Comparison of ENCODE assay signal across 20 cellular contexts in genomic region chr1:28745653-28746173, GRCh38. TPM values are rescaled to one million over a fixed set of nuclear protein-coding genes. Genes with fewer than 3 reads are reported as not detected.
DNase-seq lines count a peak whose midpoint lies in the region; ATAC-seq and TF ChIP-seq lines count a peak whose summit lies in the region.
"Had no signal": no experiment of that assay in that cellular context is flagged by ENCODE, and none has a peak within 500 bp of the region (broad histone marks: within the 10 kb centered on the region; RNA-seq: fewer than 3 reads in every experiment).

No MANE protein-coding gene starts in this region.

- H3K9me3 Mint-ChIP-seq in activated naive CD4-positive, alpha-beta T cell treated with anti-CD3 and anti-CD28 coated beads, Interleukin-2, amount 50 U/mL, for 72 hours, result no peaks in the 10 kb centered on the region
- no peaks in the 10 kb centered on the region for H3K9me3 Mint-ChIP-seq in T-helper 2 cell treated with Interferon-gamma antibody and Interleukin-4, amounts not matched to agents 5 μg/mL and 100 μg/mL, for 36 hours
- H3K9me3 Mint-ChIP-seq: H9 had no signal

- 95% methylated on average over 5 of the region's 6 CpGs for WGBS in hepatocyte (ENCODE audit: low lambda C conversion rate, missing lambda C conversion rate)
- WGBS in psoas muscle, 3 donors, result 94 to 97% (median 96%) methylated on average over 6 of the region's 6 CpGs

- H3K9ac ChIP-seq in SU-DHL-6 (ENCODE audit: low read length), result no peak overlapping the region

- H3K9me2 ChIP-seq in SU-DHL-6 (replicated peaks; ENCODE audit: insufficient read depth, low read length), result no peaks in the 10 kb centered on the region
- H3K9me2 ChIP-seq in hepatocyte (replicated peaks; ENCODE audit: insufficient read depth), result no peaks in the 10 kb centered on the region

- no peak for ATAC-seq in activated naive CD4-positive, alpha-beta T cell treated with anti-CD3 and anti-CD28 coated beads, Interleukin-2, amount 50 U/mL, for 72 hours
- ATAC-seq in psoas muscle (no peak), HG02938 (IDR thresholded peaks at IDR 0.05; ENCODE audit: unreplicated experiment) (no peak), left lobe of liver (no peak)
- ATAC-seq: A549 had no signal

- peak overlapping the region; percentile 1 to 33 for H3K27ac Mint-ChIP-seq in activated naive CD4-positive, alpha-beta T cell treated with anti-CD3 and anti-CD28 coated beads, Interleukin-2, amount 50 U/mL, for 72 hours
- no peak overlapping the region for H3K27ac Mint-ChIP-seq in T-helper 2 cell treated with Interferon-gamma antibody and Interleukin-4, amounts not matched to agents 5 μg/mL and 100 μg/mL, for 36 hours

- H3K4me1 ChIP-seq in hepatocyte (ENCODE audit: insufficient read depth) (peaks cover 39% of the 10 kb centered on the region), psoas muscle (peaks cover 48% of the 10 kb centered on the region)

- H3K9me3 ChIP-seq in SU-DHL-6 (ENCODE audit: insufficient read depth, low read length) (no peaks in the 10 kb centered on the region), hepatocyte (ENCODE audit: low read depth) (no peaks in the 10 kb centered on the region), psoas muscle (no peaks in the 10 kb centered on the region)
- H3K9me3 ChIP-seq: A549, esophagus squamous epithelium, left ventricle myocardium inferior had no signal

- peaks cover 39% of the 10 kb centered on the region for H3K4me1 Mint-ChIP-seq in T-helper 2 cell treated with Interferon-gamma antibody and Interleukin-4, amounts not matched to agents 5 μg/mL and 100 μg/mL, for 36 hours (ENCODE audit: low read depth)

- H2AFZ ChIP-seq in SU-DHL-6 (ENCODE audit: low read depth, low read length, severe bottlenecking) (no peak overlapping the region), hepatocyte (no peak overlapping the region)

- DNase-seq in activated naive CD4-positive, alpha-beta T cell treated with anti-CD3 and anti-CD28 coated beads, Interleukin-2, amount 50 U/mL, for 72 hours (ENCODE audit: low spot score in 2 of 2), result no peak
- no peak for DNase-seq in activated naive CD4-positive, alpha-beta T cell treated with Interleukin-2 at 50 U/mL for 16 hours
- DNase-seq in hepatocyte (ENCODE audit: low spot score) (no peak), psoas muscle (no peak), left lobe of liver (ENCODE audit: low spot score) (no peak)
- DNase-seq in T-helper 2 cell treated with Interferon-gamma antibody and Interleukin-4, amounts not matched to agents 5 μg/mL and 100 μg/mL, for 36 hours (ENCODE audit: low spot score), result no peak
- DNase-seq: activated CD4-positive, CD25-positive, alpha-beta regulatory T cell; caudate nucleus; DMS153; esophagus squamous epithelium; H9; left ventricle myocardium inferior; NCI-H1436 treated with DMSO at 0.1 percent for 48 hours; NCI-H748 treated with DMSO at 0.1 percent for 48 hours; OCI-M1; posterior cingulate gyrus; SHP77 treated with DMSO at 0.1 percent for 48 hours had no signal

- 0 out of 2 replicates have a peak, but pooled peaks cover 6% of the 10 kb centered on the region for H3F3A ChIP-seq in SU-DHL-6 (ENCODE audit: insufficient read depth)

- H3K4me3 ChIP-seq in SU-DHL-6 (ENCODE audit: insufficient read depth, low read length, poor library complexity, severe bottlenecking) (no peak overlapping the region), hepatocyte (no peak overlapping the region), psoas muscle (peak overlapping the region; percentile 30)
- H3K4me3 ChIP-seq: A549, esophagus squamous epithelium, left ventricle myocardium inferior had no signal

- peak overlapping the region; percentile 29 for H3K4me2 ChIP-seq in SU-DHL-6 (ENCODE audit: low read depth, low read length, poor library complexity, severe bottlenecking)
- peak overlapping the region; percentile 46 for H3K4me2 ChIP-seq in hepatocyte
- H3K4me2 ChIP-seq: A549 had no signal

- peaks cover 100% of the 10 kb centered on the region for H3K79me2 ChIP-seq in SU-DHL-6 (ENCODE audit: insufficient read depth, low read length)
- H3K79me2 ChIP-seq in hepatocyte, result peaks cover 100% of the 10 kb centered on the region

- no peak overlapping the region for H3K27ac ChIP-seq in SU-DHL-6 (ENCODE audit: low read depth, low read length)
- H3K27ac ChIP-seq in hepatocyte, result no peak overlapping the region
- no peak overlapping the region for H3K27ac ChIP-seq in psoas muscle
- H3K27ac ChIP-seq: A549, esophagus squamous epithelium, left ventricle myocardium inferior had no signal

- H4K20me1 ChIP-seq in SU-DHL-6 (ENCODE audit: low read depth, low read length) (peaks cover 47% of the 10 kb centered on the region), hepatocyte (ENCODE audit: insufficient read depth, poor library complexity, severe bottlenecking) (peaks cover 100% of the 10 kb centered on the region)

- intact Hi-C loops in psoas muscle (cut with DNase I), result no loop called here

- peaks cover 38 to 66% of the 10 kb centered on the region in 2 donors for H3K36me3 Mint-ChIP-seq in activated naive CD4-positive, alpha-beta T cell treated with anti-CD3 and anti-CD28 coated beads, Interleukin-2, amount 50 U/mL, for 72 hours
- H3K36me3 Mint-ChIP-seq in T-helper 2 cell treated with Interferon-gamma antibody and Interleukin-4, amounts not matched to agents 5 μg/mL and 100 μg/mL, for 36 hours (ENCODE audit: low read depth), result peaks cover 55% of the 10 kb centered on the region

- no peak for TF ChIP-seq CTCF in SU-DHL-6 (IDR thresholded peaks at IDR 0.05; ENCODE audit: insufficient read depth, low read length, poor library complexity, severe bottlenecking)
- no peak for TF ChIP-seq CTCF in hepatocyte (IDR thresholded peaks at IDR 0.05; ENCODE audit: poor library complexity)
- no peak for TF ChIP-seq CTCF in psoas muscle (IDR thresholded peaks at IDR 0.05)

- no peaks in the 10 kb centered on the region for H3K27me3 Mint-ChIP-seq in T-helper 2 cell treated with Interferon-gamma antibody and Interleukin-4, amounts not matched to agents 5 μg/mL and 100 μg/mL, for 36 hours (ENCODE audit: low read depth)

- no peak overlapping the region for H3K4me3 Mint-ChIP-seq in T-helper 2 cell treated with Interferon-gamma antibody and Interleukin-4, amounts not matched to agents 5 μg/mL and 100 μg/mL, for 36 hours

- no peaks in the 10 kb centered on the region for H3K27me3 ChIP-seq in SU-DHL-6 (ENCODE audit: low read length)
- H3K27me3 ChIP-seq in hepatocyte, result no peaks in the 10 kb centered on the region
- H3K27me3 ChIP-seq in psoas muscle (ENCODE audit: insufficient read depth in 3 of 3, low read length in 2 of 3), result no peaks in the 10 kb centered on the region
- H3K27me3 ChIP-seq: esophagus squamous epithelium had no signal

- H3K36me3 ChIP-seq in SU-DHL-6 (ENCODE audit: low read length) (peaks cover 40% of the 10 kb centered on the region), hepatocyte (replicated peaks; ENCODE audit: insufficient read depth, low read depth) (peaks cover 8% of the 10 kb centered on the region), psoas muscle (ENCODE audit: insufficient read depth in 1 of 2, low read depth in 1 of 2) (peaks cover 8 to 70% of the 10 kb centered on the region in 2 donors)

RNA-seq across cellular contexts. Expression of gene YTHDF2, which starts 9.0 kb away (rescaled TPM):
- 10 to 100 TPM; 65.7 to 78.0 TPM for total RNA-seq in activated naive CD4-positive, alpha-beta T cell treated with anti-CD3 and anti-CD28 coated beads, Interleukin-2, amount 50 U/mL, for 72 hours
- total RNA-seq in hepatocyte (71.9 and 87.3 TPM in 2 replicates), psoas muscle (10 to 100 TPM; 43.4 to 55.1 (median 49.1) TPM), left lobe of liver (23.1 TPM)
- polyA plus RNA-seq in hepatocyte (66.8 and 83.3 TPM in 2 replicates), psoas muscle (10 to 100 TPM; 30.3 to 49.0 (median 38.4) TPM)
